Comparison of ENCODE assay signal across 12 cellular contexts in genomic region chr3:5607581-5607980, GRCh38.
"Had no signal": no experiment of that assay in that cellular context is flagged by ENCODE, and none has a peak within 500 bp of the region (broad histone marks: within the 10 kb centered on the region; RNA-seq: fewer than 3 reads in every experiment).

No MANE protein-coding gene starts in this region.

- ATAC-seq: body of pancreas had no signal

- H3K4me3 ChIP-seq: body of pancreas, suprapubic skin had no signal

- DNase-seq: activated B cell treated with CpG ODN at 0.5 μM for 24 hours; activated CD4-positive, alpha-beta T cell treated with anti-CD3 and anti-CD28 coated beads, Interleukin-2, amount 50 U/mL, for 1 hour; activated effector memory CD4-positive, alpha-beta T cell treated with Interleukin-2 at 50 U/mL for 16 hours; activated T-cell treated with anti-CD3 and anti-CD28 coated beads, Interleukin-2, amount 50 U/mL, for 1 hour; body of pancreas; hypothalamus; kidney glomerular epithelial cell; mesendoderm; nephron progenitor cell; stimulated activated CD4-positive, alpha-beta T cell treated with anti-CD3 and anti-CD28 coated beads, Interleukin-12 subunit alpha, Interleukin-12 subunit beta, amount 100 ng/mL, for 4 hours; stimulated activated naive CD4-positive, alpha-beta T cell treated with Interleukin-2 at 50 U/mL for 16 hours had no signal

- H3K27ac ChIP-seq: body of pancreas, suprapubic skin had no signal
